ENCODE assay signal across 16 cellular contexts in genomic region chr3:147404000-147404799, GRCh38. TPM values are rescaled to one million over a fixed set of nuclear protein-coding genes. Genes with fewer than 3 reads are reported as not detected.
"Had no signal": no experiment of that assay in that cellular context is flagged by ENCODE, and none has a peak within 500 bp of the region (broad histone marks: within the 10 kb centered on the region; RNA-seq: fewer than 3 reads in every experiment).

No MANE protein-coding gene starts in this region.

- H3K36me3 Mint-ChIP-seq: activated naive CD8-positive, alpha-beta T cell had no signal

- H3K4me3 ChIP-seq: cardiac muscle cell, mucosa of descending colon, upper lobe of left lung had no signal

- DNase-seq: activated CD4-positive, alpha-beta T cell treated with anti-CD3 and anti-CD28 coated beads, Interleukin-2, amount 10 ng/mL, durations not matched to agents 7 days and 5 days; activated effector memory CD4-positive, alpha-beta T cell treated with Interleukin-2 at 50 U/mL for 16 hours; activated T-cell treated with anti-CD3 and anti-CD28 coated beads, Interleukin-2, amount 50 U/mL, for 1 hour; amygdala; erythroblast; left cardiac atrium; mammary epithelial cell; mucosa of descending colon; naive thymus-derived CD8-positive, alpha-beta T cell; occipital lobe; stimulated activated CD4-positive, alpha-beta T cell treated with anti-CD3 and anti-CD28 coated beads, Interleukin-2, amount 100 ng/mL, for 48 hours; stimulated activated naive CD4-positive, alpha-beta T cell treated with Interleukin-2 at 50 U/mL for 16 hours; upper lobe of left lung had no signal

- H3K4me3 Mint-ChIP-seq: activated CD4-positive, alpha-beta T cell treated with anti-CD3 and anti-CD28 coated beads, Interleukin-2, amount 10 ng/mL, durations not matched to agents 7 days and 5 days; activated naive CD8-positive, alpha-beta T cell; T-helper 1 cell treated with Interleukin-12 subunit alpha and Interleukin-12 subunit beta and Interleukin-4 antibody, amounts not matched to agents 30 μg/mL and 1 μg/mL, for 36 hours had no signal

- H3K27ac ChIP-seq: cardiac muscle cell, upper lobe of left lung had no signal

- ATAC-seq: left cardiac atrium; mucosa of descending colon; naive thymus-derived CD8-positive, alpha-beta T cell had no signal

- H3K9me3 ChIP-seq: mucosa of descending colon, upper lobe of left lung had no signal

- H3K27ac Mint-ChIP-seq: activated CD4-positive, alpha-beta T cell treated with anti-CD3 and anti-CD28 coated beads, Interleukin-2, amount 10 ng/mL, durations not matched to agents 7 days and 5 days; activated naive CD8-positive, alpha-beta T cell; naive thymus-derived CD8-positive, alpha-beta T cell; T-helper 1 cell treated with Interleukin-12 subunit alpha and Interleukin-12 subunit beta and Interleukin-4 antibody, amounts not matched to agents 30 μg/mL and 1 μg/mL, for 36 hours had no signal

- H3K36me3 ChIP-seq: cardiac muscle cell, upper lobe of left lung had no signal

RNA-seq across cellular contexts. Expression of gene ZIC4, which starts 2.1 kb away (rescaled TPM):
- total RNA-seq: activated CD4-positive, alpha-beta T cell treated with anti-CD3 and anti-CD28 coated beads, Interleukin-2, amount 10 ng/mL, durations not matched to agents 7 days and 5 days; cardiac muscle cell; left cardiac atrium; mucosa of descending colon; naive thymus-derived CD8-positive, alpha-beta T cell; upper lobe of left lung had no signal

RNA-seq across cellular contexts. Expression of gene ZIC1, which starts 5.0 kb away (rescaled TPM):
- total RNA-seq: activated CD4-positive, alpha-beta T cell treated with anti-CD3 and anti-CD28 coated beads, Interleukin-2, amount 10 ng/mL, durations not matched to agents 7 days and 5 days; cardiac muscle cell; left cardiac atrium; naive thymus-derived CD8-positive, alpha-beta T cell; upper lobe of left lung had no signal
